Comparison of ENCODE assay signal across 8 cellular contexts in genomic region chr13:75482820-75483079, GRCh38. TPM values are rescaled to one million over a fixed set of nuclear protein-coding genes. Genes with fewer than 3 reads are reported as not detected.
DNase-seq lines count a peak whose midpoint lies in the region; ATAC-seq, FAIRE-seq and TF ChIP-seq lines count a peak whose summit lies in the region.

No MANE protein-coding gene starts in this region.

- H3K36me3 Mint-ChIP-seq in mesothelial cell of epicardium, result no peaks in the 10 kb centered on the region

- H3K27me3 Mint-ChIP-seq in mesothelial cell of epicardium (ENCODE audit: low read depth), result no peaks in the 10 kb centered on the region

- H3K27me3 ChIP-seq in right atrium auricular region (no peaks in the 10 kb centered on the region), brain microvascular endothelial cell (replicated peaks) (no peaks in the 10 kb centered on the region), uterus (no peaks in the 10 kb centered on the region)

- peak overlapping the region; percentile 82 to 88 for H3K4me3 ChIP-seq in right atrium auricular region
- H3K4me3 ChIP-seq in brain microvascular endothelial cell (ENCODE audit: low read depth, low read length), result peak overlapping the region; percentile 76
- H3K4me3 ChIP-seq in uterus, result peak overlapping the region; percentile 67 to 88

- peak overlapping the region; percentile 99 for H3K4me3 Mint-ChIP-seq in mesothelial cell of epicardium

- no peak for FAIRE-seq in D721Med (lab: Jason Lieb, UNC)

- peak overlapping the region; percentile 79 to 95 for H3K27ac ChIP-seq in right atrium auricular region
- H3K27ac ChIP-seq in brain microvascular endothelial cell, result peak overlapping the region; percentile 52
- peak overlapping the region; percentile 80 to 84 for H3K27ac ChIP-seq in uterus

- no peaks in the 10 kb centered on the region for H3K9me3 Mint-ChIP-seq in mesothelial cell of epicardium

- H3K9me3 ChIP-seq in right atrium auricular region, result no peaks in the 10 kb centered on the region
- no peaks in the 10 kb centered on the region for H3K9me3 ChIP-seq in uterus

- H3K27ac Mint-ChIP-seq in mesothelial cell of epicardium, result peak overlapping the region; percentile 96

- intact Hi-C loops in left cardiac atrium (cut with DNase I), result loop anchor here (5.0 to 10.0 kb wide), 2 partner anchors 108 to 110 kb away; no protein-coding TSS in a partner anchor
- intact Hi-C loops in uterus (cut with DNase I; ENCODE audit: low total_unique reads), result no loop called here

- in situ Hi-C loops in brain microvascular endothelial cell (cut with HindIII; ENCODE audit: low pct_ligation_motif_present, low sequenced_read_pairs), result no loop called here

- no peak for DNase-seq in right atrium auricular region (ENCODE audit: low spot score)
- no peak for DNase-seq in left cardiac atrium
- no peak for DNase-seq in brain microvascular endothelial cell
- no peak for DNase-seq in mesothelial cell of epicardium (ENCODE audit: low spot score in 2 of 2, unreplicated experiment in 2 of 2)
- no peak for DNase-seq in uterus
- DNase-seq in Ammon's horn (ENCODE audit: low spot score), result no peak
- DNase-seq in D721Med (ENCODE audit: insufficient read length, low spot score), result no peak
- no peak for DNase-seq in NCI-H187 (lab: John Stamatoyannopoulos, UW)

- peaks cover 33% of the 10 kb centered on the region for H3K4me1 Mint-ChIP-seq in mesothelial cell of epicardium

- no peak for ATAC-seq in left cardiac atrium

- H3K4me1 ChIP-seq in right atrium auricular region, result peaks cover 0 to 14% of the 10 kb centered on the region in 2 donors
- no peaks in the 10 kb centered on the region for H3K4me1 ChIP-seq in uterus

- no peaks in the 10 kb centered on the region for H3K36me3 ChIP-seq in right atrium auricular region
- H3K36me3 ChIP-seq in brain microvascular endothelial cell (replicated peaks), result no peaks in the 10 kb centered on the region
- H3K36me3 ChIP-seq in uterus, result no peaks in the 10 kb centered on the region

- no peak for TF ChIP-seq POLR2A in uterus (IDR thresholded peaks at IDR 0.05)

- no peak for TF ChIP-seq CTCF in right atrium auricular region (IDR thresholded peaks at IDR 0.05)
- no peak for TF ChIP-seq CTCF in brain microvascular endothelial cell (IDR thresholded peaks at IDR 0.05; ENCODE audit: low read depth, low read length, missing control alignments)
- TF ChIP-seq CTCF in mesothelial cell of epicardium (IDR thresholded peaks at IDR 0.05; ENCODE audit: unreplicated experiment), result no peak
- no peak for TF ChIP-seq CTCF in uterus (IDR thresholded peaks at IDR 0.05)
- no peak for TF ChIP-seq CTCF in D721Med (IDR thresholded peaks at IDR 0.05; ENCODE audit: insufficient read depth, missing control alignments)

RNA-seq across cellular contexts. Expression of gene TBC1D4, which starts 0.8 kb away (rescaled TPM):
- total RNA-seq in right atrium auricular region (100 to 1,000 TPM in 1 of 2 donors, 10 to 100 TPM in 1; 64.3 to 162 TPM), left cardiac atrium (10 to 100 TPM; 47.7 to 54.2 TPM), mesothelial cell of epicardium (20.5 to 21.1 TPM (median 21.0 TPM) in 3 replicates), uterus (10 to 100 TPM; 20.2 to 74.7 (median 30.9) TPM)

RNA-seq across cellular contexts. Expression of gene COMMD6, which starts 54.9 kb away (rescaled TPM):
- 10 to 100 TPM; 48.1 to 89.4 TPM for total RNA-seq in right atrium auricular region
- 100 to 1,000 TPM; 118 to 133 TPM for total RNA-seq in left cardiac atrium
- 134 to 143 TPM (median 141 TPM) in 3 replicates for total RNA-seq in mesothelial cell of epicardium
- total RNA-seq in uterus, result 1,000 to 10,000 TPM in 1 of 4 donors, 100 to 1,000 TPM in 2, 10 to 100 TPM in 1; 33.7 to 1,264 (median 574) TPM
